ENCODE assay signal across 1 cellular context in genomic region chr11:86923993-86924766, GRCh38.
TF ChIP-seq lines count a peak whose summit lies in the region.

No MANE protein-coding gene starts in this region.

TF ChIP-seq in HepG2, 621 proteins besides CTCF, POLR2A, EP300 and RAD21 (continued from another document and continues in another):
- TF ChIP-seq NFYC (CRISPR knock-in tag; IDR thresholded peaks at IDR 0.05) (no peak), ZNF644 (CRISPR knock-in tag; IDR thresholded peaks at IDR 0.05; ENCODE audit: low read depth) (0 out of 2 replicates have a peak, but pooled peaks have one; percentile 34), ISX (CRISPR knock-in tag; conservative IDR thresholded peaks at IDR 0.05) (no peak), ATM (IDR thresholded peaks at IDR 0.05; ENCODE audit: borderline replicate concordance) (no peak), UBTF (CRISPR knock-in tag; IDR thresholded peaks at IDR 0.05) (0 out of 2 replicates have a peak, but pooled peaks have one; percentile 18), JUNB (CRISPR knock-in tag; IDR thresholded peaks at IDR 0.05; ENCODE audit: borderline replicate concordance) (no peak), IRF2 (CRISPR knock-in tag; IDR thresholded peaks at IDR 0.05) (0 out of 2 replicates have a peak, but pooled peaks have one; percentile 48), ZNF292 (CRISPR knock-in tag; IDR thresholded peaks at IDR 0.05; ENCODE audit: borderline replicate concordance, low read depth) (no peak; the same call in 1 of the 2 replicates), ZNF782 (CRISPR knock-in tag; IDR thresholded peaks at IDR 0.05; ENCODE audit: borderline replicate concordance) (no peak), SP5 (CRISPR knock-in tag; IDR thresholded peaks at IDR 0.05; ENCODE audit: borderline replicate concordance, low read depth) (no peak), SIX4 (CRISPR knock-in tag; IDR thresholded peaks at IDR 0.05) (no peak), POGZ (CRISPR knock-in tag; IDR thresholded peaks at IDR 0.05) (0 out of 2 replicates have a peak, but pooled peaks have one; percentile 22), ZNF276 (CRISPR knock-in tag; IDR thresholded peaks at IDR 0.05; ENCODE audit: low read depth) (no peak), ZNF382 (CRISPR knock-in tag; IDR thresholded peaks at IDR 0.05; ENCODE audit: borderline replicate concordance) (no peak), PRPF4 (IDR thresholded peaks at IDR 0.05; ENCODE audit: low read depth, low read length, poor library complexity, severe bottlenecking) (no peak), SNAPC5 (CRISPR knock-in tag; IDR thresholded peaks at IDR 0.05; ENCODE audit: borderline replicate concordance) (no peak), GLMP (CRISPR knock-in tag; IDR thresholded peaks at IDR 0.05; ENCODE audit: borderline replicate concordance) (no peak), FOXJ3 (CRISPR knock-in tag; IDR thresholded peaks at IDR 0.05; ENCODE audit: borderline replicate concordance) (0 out of 2 replicates have a peak, but pooled peaks have one; percentile 22), ZNF580 (CRISPR knock-in tag; IDR thresholded peaks at IDR 0.05; ENCODE audit: borderline replicate concordance, low read depth) (no peak), NCOA5 (CRISPR knock-in tag; IDR thresholded peaks at IDR 0.05) (no peak), ZNF574 (CRISPR knock-in tag; IDR thresholded peaks at IDR 0.05) (0 out of 2 replicates have a peak, but pooled peaks have one; percentile 36), MEIS2 (CRISPR knock-in tag; IDR thresholded peaks at IDR 0.05) (no peak), FOXK2 (IDR thresholded peaks at IDR 0.05) (no peak), KLF16 (CRISPR knock-in tag; IDR thresholded peaks at IDR 0.05) (peak in 1 of 2 experiments; percentile 59; a peak in 1 of 4 replicates), ZNF773 (CRISPR knock-in tag; IDR thresholded peaks at IDR 0.05; ENCODE audit: borderline replicate concordance) (no peak), ZNF501 (CRISPR knock-in tag; IDR thresholded peaks at IDR 0.05) (0 out of 2 replicates have a peak, but pooled peaks have one; percentile 23), HDAC1 (CRISPR knock-in tag; IDR thresholded peaks at IDR 0.05) (no peak; the same call in 1 of the 2 replicates), HBP1 (CRISPR knock-in tag; IDR thresholded peaks at IDR 0.05; ENCODE audit: low read depth) (no peak), RBFOX2 (IDR thresholded peaks at IDR 0.05; ENCODE audit: low read depth, low read length) (no peak), MIXL1 (CRISPR knock-in tag; IDR thresholded peaks at IDR 0.05) (peak; percentile 72), CBX1 (IDR thresholded peaks at IDR 0.05; ENCODE audit: low read depth) (no peak), RBM22 (optimal IDR thresholded peaks at IDR 0.05; ENCODE audit: low read length) (no peak), MAZ (IDR thresholded peaks at IDR 0.05; ENCODE audit: borderline replicate concordance, low read depth, low read length) (no peak), MAZ (CRISPR knock-in tag; IDR thresholded peaks at IDR 0.05; ENCODE audit: low read depth) (no peak), REST (IDR thresholded peaks at IDR 0.05; ENCODE audit: borderline replicate concordance in 1 of 2, low read depth in 1 of 2, low read length in 2 of 2) (peak; percentile 66 to 96)
- TF ChIP-seq, protein P1, sequence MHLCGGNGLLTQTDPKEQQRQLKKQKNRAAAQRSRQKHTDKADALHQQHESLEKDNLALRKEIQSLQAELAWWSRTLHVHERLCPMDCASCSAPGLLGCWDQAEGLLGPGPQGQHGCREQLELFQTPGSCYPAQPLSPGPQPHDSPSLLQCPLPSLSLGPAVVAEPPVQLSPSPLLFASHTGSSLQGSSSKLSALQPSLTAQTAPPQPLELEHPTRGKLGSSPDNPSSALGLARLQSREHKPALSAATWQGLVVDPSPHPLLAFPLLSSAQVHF (CRISPR knock-in tag; IDR thresholded peaks at IDR 0.05): no peak
- TF ChIP-seq, protein P2, sequence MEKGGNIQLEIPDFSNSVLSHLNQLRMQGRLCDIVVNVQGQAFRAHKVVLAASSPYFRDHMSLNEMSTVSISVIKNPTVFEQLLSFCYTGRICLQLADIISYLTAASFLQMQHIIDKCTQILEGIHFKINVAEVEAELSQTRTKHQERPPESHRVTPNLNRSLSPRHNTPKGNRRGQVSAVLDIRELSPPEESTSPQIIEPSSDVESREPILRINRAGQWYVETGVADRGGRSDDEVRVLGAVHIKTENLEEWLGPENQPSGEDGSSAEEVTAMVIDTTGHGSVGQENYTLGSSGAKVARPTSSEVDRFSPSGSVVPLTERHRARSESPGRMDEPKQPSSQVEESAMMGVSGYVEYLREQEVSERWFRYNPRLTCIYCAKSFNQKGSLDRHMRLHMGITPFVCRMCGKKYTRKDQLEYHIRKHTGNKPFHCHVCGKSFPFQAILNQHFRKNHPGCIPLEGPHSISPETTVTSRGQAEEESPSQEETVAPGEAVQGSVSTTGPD (CRISPR knock-in tag; IDR thresholded peaks at IDR 0.05): no peak
- TF ChIP-seq, protein P3, sequence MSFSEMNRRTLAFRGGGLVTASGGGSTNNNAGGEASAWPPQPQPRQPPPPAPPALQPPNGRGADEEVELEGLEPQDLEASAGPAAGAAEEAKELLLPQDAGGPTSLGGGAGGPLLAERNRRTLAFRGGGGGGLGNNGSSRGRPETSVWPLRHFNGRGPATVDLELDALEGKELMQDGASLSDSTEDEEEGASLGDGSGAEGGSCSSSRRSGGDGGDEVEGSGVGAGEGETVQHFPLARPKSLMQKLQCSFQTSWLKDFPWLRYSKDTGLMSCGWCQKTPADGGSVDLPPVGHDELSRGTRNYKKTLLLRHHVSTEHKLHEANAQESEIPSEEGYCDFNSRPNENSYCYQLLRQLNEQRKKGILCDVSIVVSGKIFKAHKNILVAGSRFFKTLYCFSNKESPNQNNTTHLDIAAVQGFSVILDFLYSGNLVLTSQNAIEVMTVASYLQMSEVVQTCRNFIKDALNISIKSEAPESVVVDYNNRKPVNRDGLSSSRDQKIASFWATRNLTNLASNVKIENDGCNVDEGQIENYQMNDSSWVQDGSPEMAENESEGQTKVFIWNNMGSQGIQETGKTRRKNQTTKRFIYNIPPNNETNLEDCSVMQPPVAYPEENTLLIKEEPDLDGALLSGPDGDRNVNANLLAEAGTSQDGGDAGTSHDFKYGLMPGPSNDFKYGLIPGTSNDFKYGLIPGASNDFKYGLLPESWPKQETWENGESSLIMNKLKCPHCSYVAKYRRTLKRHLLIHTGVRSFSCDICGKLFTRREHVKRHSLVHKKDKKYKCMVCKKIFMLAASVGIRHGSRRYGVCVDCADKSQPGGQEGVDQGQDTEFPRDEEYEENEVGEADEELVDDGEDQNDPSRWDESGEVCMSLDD (CRISPR knock-in tag; IDR thresholded peaks at IDR 0.05; ENCODE audit: borderline replicate concordance): no peak
- TF ChIP-seq, protein P4, sequence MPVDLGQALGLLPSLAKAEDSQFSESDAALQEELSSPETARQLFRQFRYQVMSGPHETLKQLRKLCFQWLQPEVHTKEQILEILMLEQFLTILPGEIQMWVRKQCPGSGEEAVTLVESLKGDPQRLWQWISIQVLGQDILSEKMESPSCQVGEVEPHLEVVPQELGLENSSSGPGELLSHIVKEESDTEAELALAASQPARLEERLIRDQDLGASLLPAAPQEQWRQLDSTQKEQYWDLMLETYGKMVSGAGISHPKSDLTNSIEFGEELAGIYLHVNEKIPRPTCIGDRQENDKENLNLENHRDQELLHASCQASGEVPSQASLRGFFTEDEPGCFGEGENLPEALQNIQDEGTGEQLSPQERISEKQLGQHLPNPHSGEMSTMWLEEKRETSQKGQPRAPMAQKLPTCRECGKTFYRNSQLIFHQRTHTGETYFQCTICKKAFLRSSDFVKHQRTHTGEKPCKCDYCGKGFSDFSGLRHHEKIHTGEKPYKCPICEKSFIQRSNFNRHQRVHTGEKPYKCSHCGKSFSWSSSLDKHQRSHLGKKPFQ (CRISPR knock-in tag; IDR thresholded peaks at IDR 0.05; ENCODE audit: insufficient replicate concordance): no peak
